1 cellular context compared by ENCODE assay signal in the genomic region with DNA sequence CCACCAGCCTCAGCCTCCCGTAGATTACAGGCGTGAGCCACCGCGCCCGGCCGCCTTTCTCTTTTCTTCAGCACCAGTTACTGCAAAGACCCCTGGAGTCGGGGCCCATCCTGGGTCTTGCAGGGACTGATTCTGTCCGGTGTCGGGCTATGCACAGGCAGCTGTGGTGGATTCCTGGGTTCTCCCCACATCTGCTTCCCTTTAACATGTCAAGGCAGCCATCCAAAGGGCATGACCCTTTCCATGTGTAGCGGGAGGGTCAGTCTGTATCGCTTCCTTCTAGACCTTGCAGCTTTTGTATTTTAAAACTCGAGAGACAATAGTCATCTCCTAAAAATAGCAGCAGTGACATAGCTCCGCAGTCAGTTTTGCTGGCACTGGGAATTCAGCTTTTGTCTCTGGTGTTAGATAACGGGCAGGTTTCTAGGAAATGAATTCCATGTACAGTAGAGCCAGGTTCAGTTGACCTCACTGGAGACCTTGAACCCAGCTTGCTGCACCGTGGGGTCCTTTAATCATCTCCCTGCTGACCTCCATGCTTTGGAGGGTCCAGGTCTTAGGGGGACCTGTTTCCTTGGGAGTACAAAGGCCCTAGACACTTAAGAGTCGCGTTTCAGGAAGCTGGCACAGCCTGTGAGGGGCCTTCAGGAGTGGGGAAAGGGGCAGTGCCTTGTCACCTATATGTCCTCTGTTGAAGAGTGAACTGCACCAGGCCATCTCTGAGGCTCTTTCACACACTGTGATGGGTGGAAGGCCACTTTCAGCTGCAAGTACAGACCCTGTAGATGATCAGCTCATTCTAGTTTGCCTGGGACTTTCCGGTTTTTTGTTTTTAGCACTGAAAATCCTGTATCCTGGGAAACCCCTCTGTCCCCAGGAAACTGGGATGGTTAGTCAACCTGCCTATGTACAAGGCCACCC.
A peak's percentile ranks its signal among the peaks of the same experiment; 100 is the strongest.
TF ChIP-seq lines count a peak whose summit lies in the region.

No MANE protein-coding gene starts in this region.

TF ChIP-seq in K562, 482 proteins besides CTCF, POLR2A, EP300 and RAD21 (continues in another document):
- TF ChIP-seq, protein P1, sequence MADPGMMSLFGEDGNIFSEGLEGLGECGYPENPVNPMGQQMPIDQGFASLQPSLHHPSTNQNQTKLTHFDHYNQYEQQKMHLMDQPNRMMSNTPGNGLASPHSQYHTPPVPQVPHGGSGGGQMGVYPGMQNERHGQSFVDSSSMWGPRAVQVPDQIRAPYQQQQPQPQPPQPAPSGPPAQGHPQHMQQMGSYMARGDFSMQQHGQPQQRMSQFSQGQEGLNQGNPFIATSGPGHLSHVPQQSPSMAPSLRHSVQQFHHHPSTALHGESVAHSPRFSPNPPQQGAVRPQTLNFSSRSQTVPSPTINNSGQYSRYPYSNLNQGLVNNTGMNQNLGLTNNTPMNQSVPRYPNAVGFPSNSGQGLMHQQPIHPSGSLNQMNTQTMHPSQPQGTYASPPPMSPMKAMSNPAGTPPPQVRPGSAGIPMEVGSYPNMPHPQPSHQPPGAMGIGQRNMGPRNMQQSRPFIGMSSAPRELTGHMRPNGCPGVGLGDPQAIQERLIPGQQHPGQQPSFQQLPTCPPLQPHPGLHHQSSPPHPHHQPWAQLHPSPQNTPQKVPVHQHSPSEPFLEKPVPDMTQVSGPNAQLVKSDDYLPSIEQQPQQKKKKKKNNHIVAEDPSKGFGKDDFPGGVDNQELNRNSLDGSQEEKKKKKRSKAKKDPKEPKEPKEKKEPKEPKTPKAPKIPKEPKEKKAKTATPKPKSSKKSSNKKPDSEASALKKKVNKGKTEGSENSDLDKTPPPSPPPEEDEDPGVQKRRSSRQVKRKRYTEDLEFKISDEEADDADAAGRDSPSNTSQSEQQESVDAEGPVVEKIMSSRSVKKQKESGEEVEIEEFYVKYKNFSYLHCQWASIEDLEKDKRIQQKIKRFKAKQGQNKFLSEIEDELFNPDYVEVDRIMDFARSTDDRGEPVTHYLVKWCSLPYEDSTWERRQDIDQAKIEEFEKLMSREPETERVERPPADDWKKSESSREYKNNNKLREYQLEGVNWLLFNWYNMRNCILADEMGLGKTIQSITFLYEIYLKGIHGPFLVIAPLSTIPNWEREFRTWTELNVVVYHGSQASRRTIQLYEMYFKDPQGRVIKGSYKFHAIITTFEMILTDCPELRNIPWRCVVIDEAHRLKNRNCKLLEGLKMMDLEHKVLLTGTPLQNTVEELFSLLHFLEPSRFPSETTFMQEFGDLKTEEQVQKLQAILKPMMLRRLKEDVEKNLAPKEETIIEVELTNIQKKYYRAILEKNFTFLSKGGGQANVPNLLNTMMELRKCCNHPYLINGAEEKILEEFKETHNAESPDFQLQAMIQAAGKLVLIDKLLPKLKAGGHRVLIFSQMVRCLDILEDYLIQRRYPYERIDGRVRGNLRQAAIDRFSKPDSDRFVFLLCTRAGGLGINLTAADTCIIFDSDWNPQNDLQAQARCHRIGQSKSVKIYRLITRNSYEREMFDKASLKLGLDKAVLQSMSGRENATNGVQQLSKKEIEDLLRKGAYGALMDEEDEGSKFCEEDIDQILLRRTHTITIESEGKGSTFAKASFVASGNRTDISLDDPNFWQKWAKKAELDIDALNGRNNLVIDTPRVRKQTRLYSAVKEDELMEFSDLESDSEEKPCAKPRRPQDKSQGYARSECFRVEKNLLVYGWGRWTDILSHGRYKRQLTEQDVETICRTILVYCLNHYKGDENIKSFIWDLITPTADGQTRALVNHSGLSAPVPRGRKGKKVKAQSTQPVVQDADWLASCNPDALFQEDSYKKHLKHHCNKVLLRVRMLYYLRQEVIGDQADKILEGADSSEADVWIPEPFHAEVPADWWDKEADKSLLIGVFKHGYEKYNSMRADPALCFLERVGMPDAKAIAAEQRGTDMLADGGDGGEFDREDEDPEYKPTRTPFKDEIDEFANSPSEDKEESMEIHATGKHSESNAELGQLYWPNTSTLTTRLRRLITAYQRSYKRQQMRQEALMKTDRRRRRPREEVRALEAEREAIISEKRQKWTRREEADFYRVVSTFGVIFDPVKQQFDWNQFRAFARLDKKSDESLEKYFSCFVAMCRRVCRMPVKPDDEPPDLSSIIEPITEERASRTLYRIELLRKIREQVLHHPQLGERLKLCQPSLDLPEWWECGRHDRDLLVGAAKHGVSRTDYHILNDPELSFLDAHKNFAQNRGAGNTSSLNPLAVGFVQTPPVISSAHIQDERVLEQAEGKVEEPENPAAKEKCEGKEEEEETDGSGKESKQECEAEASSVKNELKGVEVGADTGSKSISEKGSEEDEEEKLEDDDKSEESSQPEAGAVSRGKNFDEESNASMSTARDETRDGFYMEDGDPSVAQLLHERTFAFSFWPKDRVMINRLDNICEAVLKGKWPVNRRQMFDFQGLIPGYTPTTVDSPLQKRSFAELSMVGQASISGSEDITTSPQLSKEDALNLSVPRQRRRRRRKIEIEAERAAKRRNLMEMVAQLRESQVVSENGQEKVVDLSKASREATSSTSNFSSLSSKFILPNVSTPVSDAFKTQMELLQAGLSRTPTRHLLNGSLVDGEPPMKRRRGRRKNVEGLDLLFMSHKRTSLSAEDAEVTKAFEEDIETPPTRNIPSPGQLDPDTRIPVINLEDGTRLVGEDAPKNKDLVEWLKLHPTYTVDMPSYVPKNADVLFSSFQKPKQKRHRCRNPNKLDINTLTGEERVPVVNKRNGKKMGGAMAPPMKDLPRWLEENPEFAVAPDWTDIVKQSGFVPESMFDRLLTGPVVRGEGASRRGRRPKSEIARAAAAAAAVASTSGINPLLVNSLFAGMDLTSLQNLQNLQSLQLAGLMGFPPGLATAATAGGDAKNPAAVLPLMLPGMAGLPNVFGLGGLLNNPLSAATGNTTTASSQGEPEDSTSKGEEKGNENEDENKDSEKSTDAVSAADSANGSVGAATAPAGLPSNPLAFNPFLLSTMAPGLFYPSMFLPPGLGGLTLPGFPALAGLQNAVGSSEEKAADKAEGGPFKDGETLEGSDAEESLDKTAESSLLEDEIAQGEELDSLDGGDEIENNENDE (IDR thresholded peaks at IDR 0.05; ENCODE audit: low read depth, low read length) = no peak
- TF ChIP-seq FOXA1 (IDR thresholded peaks at IDR 0.05; ENCODE audit: borderline replicate concordance) (no peak), TAL1 (IDR thresholded peaks at IDR 0.05) (peak; percentile 48), SUPT5H (IDR thresholded peaks at IDR 0.05) (no peak), ZNF408 (CRISPR knock-in tag; IDR thresholded peaks at IDR 0.05; ENCODE audit: low read depth) (no peak), ZNF232 (CRISPR knock-in tag; IDR thresholded peaks at IDR 0.05) (no peak), DACH1 (IDR thresholded peaks at IDR 0.05; ENCODE audit: partially characterized antibody) (no peak), RNF2 (IDR thresholded peaks at IDR 0.05) (no peak), RBM39 (optimal IDR thresholded peaks at IDR 0.05; ENCODE audit: low read depth, low read length) (no peak), ZNF324 (CRISPR knock-in tag; IDR thresholded peaks at IDR 0.05) (no peak), ZNF57 (CRISPR knock-in tag; IDR thresholded peaks at IDR 0.05) (0 out of 2 replicates have a peak, but pooled peaks have one; percentile 45), ZNF507 (tag; conservative IDR thresholded peaks at IDR 0.05) (no peak), BCOR (IDR thresholded peaks at IDR 0.05) (no peak), CAMTA2 (CRISPR knock-in tag; conservative IDR thresholded peaks at IDR 0.05) (no peak), SMARCE1 (IDR thresholded peaks at IDR 0.05) (0 out of 2 replicates have a peak, but pooled peaks have one; percentile 36), KDM4B (IDR thresholded peaks at IDR 0.05; ENCODE audit: borderline replicate concordance in 2 of 2, low read depth in 1 of 2) (no peak), HEY1 (CRISPR knock-in tag; IDR thresholded peaks at IDR 0.05; ENCODE audit: borderline replicate concordance) (no peak)
- TF ChIP-seq, protein P2, sequence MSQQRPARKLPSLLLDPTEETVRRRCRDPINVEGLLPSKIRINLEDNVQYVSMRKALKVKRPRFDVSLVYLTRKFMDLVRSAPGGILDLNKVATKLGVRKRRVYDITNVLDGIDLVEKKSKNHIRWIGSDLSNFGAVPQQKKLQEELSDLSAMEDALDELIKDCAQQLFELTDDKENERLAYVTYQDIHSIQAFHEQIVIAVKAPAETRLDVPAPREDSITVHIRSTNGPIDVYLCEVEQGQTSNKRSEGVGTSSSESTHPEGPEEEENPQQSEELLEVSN (IDR thresholded peaks at IDR 0.05; ENCODE audit: borderline replicate concordance in 1 of 2, extremely low read depth in 1 of 2, insufficient read depth in 1 of 2, insufficient read length in 1 of 2, low read depth in 1 of 2, low read length in 1 of 2, poor library complexity in 1 of 2, severe bottlenecking in 1 of 2) = no peak
- TF ChIP-seq, protein P3, sequence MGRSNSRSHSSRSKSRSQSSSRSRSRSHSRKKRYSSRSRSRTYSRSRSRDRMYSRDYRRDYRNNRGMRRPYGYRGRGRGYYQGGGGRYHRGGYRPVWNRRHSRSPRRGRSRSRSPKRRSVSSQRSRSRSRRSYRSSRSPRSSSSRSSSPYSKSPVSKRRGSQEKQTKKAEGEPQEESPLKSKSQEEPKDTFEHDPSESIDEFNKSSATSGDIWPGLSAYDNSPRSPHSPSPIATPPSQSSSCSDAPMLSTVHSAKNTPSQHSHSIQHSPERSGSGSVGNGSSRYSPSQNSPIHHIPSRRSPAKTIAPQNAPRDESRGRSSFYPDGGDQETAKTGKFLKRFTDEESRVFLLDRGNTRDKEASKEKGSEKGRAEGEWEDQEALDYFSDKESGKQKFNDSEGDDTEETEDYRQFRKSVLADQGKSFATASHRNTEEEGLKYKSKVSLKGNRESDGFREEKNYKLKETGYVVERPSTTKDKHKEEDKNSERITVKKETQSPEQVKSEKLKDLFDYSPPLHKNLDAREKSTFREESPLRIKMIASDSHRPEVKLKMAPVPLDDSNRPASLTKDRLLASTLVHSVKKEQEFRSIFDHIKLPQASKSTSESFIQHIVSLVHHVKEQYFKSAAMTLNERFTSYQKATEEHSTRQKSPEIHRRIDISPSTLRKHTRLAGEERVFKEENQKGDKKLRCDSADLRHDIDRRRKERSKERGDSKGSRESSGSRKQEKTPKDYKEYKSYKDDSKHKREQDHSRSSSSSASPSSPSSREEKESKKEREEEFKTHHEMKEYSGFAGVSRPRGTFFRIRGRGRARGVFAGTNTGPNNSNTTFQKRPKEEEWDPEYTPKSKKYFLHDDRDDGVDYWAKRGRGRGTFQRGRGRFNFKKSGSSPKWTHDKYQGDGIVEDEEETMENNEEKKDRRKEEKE (IDR thresholded peaks at IDR 0.05; ENCODE audit: borderline replicate concordance in 1 of 2, control insufficient read depth in 1 of 2, low read depth in 2 of 2, low read length in 1 of 2) = no peak
- TF ChIP-seq, protein P4, sequence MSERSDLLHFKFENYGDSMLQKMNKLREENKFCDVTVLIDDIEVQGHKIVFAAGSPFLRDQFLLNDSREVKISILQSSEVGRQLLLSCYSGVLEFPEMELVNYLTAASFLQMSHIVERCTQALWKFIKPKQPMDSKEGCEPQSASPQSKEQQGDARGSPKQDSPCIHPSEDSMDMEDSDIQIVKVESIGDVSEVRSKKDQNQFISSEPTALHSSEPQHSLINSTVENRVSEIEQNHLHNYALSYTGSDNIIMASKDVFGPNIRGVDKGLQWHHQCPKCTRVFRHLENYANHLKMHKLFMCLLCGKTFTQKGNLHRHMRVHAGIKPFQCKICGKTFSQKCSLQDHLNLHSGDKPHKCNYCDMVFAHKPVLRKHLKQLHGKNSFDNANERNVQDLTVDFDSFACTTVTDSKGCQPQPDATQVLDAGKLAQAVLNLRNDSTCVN (CRISPR knock-in tag; IDR thresholded peaks at IDR 0.05) = no peak
- TF ChIP-seq, protein P5, sequence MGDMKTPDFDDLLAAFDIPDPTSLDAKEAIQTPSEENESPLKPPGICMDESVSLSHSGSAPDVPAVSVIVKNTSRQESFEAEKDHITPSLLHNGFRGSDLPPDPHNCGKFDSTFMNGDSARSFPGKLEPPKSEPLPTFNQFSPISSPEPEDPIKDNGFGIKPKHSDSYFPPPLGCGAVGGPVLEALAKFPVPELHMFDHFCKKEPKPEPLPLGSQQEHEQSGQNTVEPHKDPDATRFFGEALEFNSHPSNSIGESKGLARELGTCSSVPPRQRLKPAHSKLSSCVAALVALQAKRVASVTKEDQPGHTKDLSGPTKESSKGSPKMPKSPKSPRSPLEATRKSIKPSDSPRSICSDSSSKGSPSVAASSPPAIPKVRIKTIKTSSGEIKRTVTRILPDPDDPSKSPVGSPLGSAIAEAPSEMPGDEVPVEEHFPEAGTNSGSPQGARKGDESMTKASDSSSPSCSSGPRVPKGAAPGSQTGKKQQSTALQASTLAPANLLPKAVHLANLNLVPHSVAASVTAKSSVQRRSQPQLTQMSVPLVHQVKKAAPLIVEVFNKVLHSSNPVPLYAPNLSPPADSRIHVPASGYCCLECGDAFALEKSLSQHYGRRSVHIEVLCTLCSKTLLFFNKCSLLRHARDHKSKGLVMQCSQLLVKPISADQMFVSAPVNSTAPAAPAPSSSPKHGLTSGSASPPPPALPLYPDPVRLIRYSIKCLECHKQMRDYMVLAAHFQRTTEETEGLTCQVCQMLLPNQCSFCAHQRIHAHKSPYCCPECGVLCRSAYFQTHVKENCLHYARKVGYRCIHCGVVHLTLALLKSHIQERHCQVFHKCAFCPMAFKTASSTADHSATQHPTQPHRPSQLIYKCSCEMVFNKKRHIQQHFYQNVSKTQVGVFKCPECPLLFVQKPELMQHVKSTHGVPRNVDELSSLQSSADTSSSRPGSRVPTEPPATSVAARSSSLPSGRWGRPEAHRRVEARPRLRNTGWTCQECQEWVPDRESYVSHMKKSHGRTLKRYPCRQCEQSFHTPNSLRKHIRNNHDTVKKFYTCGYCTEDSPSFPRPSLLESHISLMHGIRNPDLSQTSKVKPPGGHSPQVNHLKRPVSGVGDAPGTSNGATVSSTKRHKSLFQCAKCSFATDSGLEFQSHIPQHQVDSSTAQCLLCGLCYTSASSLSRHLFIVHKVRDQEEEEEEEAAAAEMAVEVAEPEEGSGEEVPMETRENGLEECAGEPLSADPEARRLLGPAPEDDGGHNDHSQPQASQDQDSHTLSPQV (IDR thresholded peaks at IDR 0.05) = no peak
- TF ChIP-seq, protein P6, sequence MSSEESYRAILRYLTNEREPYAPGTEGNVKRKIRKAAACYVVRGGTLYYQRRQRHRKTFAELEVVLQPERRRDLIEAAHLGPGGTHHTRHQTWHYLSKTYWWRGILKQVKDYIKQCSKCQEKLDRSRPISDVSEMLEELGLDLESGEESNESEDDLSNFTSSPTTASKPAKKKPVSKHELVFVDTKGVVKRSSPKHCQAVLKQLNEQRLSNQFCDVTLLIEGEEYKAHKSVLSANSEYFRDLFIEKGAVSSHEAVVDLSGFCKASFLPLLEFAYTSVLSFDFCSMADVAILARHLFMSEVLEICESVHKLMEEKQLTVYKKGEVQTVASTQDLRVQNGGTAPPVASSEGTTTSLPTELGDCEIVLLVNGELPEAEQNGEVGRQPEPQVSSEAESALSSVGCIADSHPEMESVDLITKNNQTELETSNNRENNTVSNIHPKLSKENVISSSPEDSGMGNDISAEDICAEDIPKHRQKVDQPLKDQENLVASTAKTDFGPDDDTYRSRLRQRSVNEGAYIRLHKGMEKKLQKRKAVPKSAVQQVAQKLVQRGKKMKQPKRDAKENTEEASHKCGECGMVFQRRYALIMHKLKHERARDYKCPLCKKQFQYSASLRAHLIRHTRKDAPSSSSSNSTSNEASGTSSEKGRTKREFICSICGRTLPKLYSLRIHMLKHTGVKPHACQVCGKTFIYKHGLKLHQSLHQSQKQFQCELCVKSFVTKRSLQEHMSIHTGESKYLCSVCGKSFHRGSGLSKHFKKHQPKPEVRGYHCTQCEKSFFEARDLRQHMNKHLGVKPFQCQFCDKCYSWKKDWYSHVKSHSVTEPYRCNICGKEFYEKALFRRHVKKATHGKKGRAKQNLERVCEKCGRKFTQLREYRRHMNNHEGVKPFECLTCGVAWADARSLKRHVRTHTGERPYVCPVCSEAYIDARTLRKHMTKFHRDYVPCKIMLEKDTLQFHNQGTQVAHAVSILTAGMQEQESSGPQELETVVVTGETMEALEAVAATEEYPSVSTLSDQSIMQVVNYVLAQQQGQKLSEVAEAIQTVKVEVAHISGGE (CRISPR knock-in tag; IDR thresholded peaks at IDR 0.05) = no peak
